In genomic region chr5:161149078-161149477, GRCh38 we compare ENCODE assay signal across 11 cellular contexts.
"Had no signal": no experiment of that assay in that cellular context is flagged by ENCODE, and none has a peak within 500 bp of the region (broad histone marks: within the 10 kb centered on the region; RNA-seq: fewer than 3 reads in every experiment).

No MANE protein-coding gene starts in this region.

- H3K4me3 Mint-ChIP-seq: HFFc6 had no signal

- H3K4me1 ChIP-seq: HAP-1 had no signal

- H2AFZ ChIP-seq: GM23248 had no signal

- DNase-seq: GM23248, GOT3, H7, HFFc6, IMR-90, Kasumi-1, KG1 had no signal

- H3K36me3 ChIP-seq: HAP-1 had no signal

- FAIRE-seq: HTR-8/SVneo, K562 had no signal

- H3K4me3 ChIP-seq: GM23248, HAP-1, K562 had no signal

- H3K9me3 ChIP-seq: HAP-1 had no signal

- H3K27ac Mint-ChIP-seq: HFFc6 had no signal

- ATAC-seq: HCT116, K562 had no signal

- H3K27ac ChIP-seq: GM23248 had no signal
